ENCODE assay signal across 27 cellular contexts in the genomic region with DNA sequence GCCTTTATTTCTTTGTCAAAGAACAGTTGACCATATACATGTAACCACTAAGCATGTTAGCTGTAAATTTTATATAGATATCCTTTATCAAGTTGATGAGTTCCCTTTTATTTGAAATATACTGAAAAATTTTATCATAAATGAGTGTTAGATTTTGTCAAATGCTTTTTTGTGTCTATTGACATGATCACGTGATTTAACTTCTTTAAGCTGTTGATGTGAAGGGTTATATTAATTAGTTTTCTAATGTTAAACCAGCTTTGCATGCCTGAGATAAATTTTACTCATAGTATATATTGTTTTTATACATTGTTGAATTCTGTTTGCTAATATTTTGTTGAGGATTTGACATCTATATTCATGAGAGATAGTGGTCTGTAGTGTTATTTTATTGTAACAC.
"Had no signal": no experiment of that assay in that cellular context is flagged by ENCODE, and none has a peak within 500 bp of the region (broad histone marks: within the 10 kb centered on the region; RNA-seq: fewer than 3 reads in every experiment).

No MANE protein-coding gene starts in this region.

- H3K4me1 ChIP-seq: colonic mucosa, esophagus muscularis mucosa, esophagus squamous epithelium, foreskin keratinocyte, gastrocnemius medialis, gastroesophageal sphincter, heart left ventricle, heart right ventricle had no signal

- DNase-seq: colonic mucosa; cortex of kidney; dermis blood vessel endothelial cell; dorsolateral prefrontal cortex; effector CD4-positive, alpha-beta T cell; effector CD8-positive, alpha-beta T cell; effector memory CD4-positive, alpha-beta T cell; endodermal cell; erythroblast; esophagus squamous epithelium; foreskin fibroblast; foreskin keratinocyte; foreskin melanocyte; gastrocnemius medialis; glutamatergic neuron; head of caudate nucleus; heart left ventricle; heart right ventricle had no signal

- FAIRE-seq: colon, endometrium, frontal cortex had no signal

- H3K36me3 ChIP-seq: colonic mucosa, esophagus muscularis mucosa, esophagus squamous epithelium, gastrocnemius medialis, gastroesophageal sphincter, heart left ventricle, heart right ventricle had no signal

- H3K9me3 ChIP-seq: colonic mucosa, esophagus muscularis mucosa, esophagus squamous epithelium, gastrocnemius medialis, gastroesophageal sphincter, heart left ventricle, heart right ventricle had no signal

- H3K27ac ChIP-seq: colonic mucosa, coronary artery, dorsolateral prefrontal cortex, epithelial cell of prostate, esophagus muscularis mucosa, esophagus squamous epithelium, foreskin keratinocyte, gastrocnemius medialis, gastroesophageal sphincter, heart left ventricle, heart right ventricle had no signal

- H3K27ac Mint-ChIP-seq: dendritic cell treated with granulocyte-macrophage colony-stimulating factor and Interleukin-4, amounts not matched to agents 40 ng/mL and 50 ng/mL, for 4 days; endodermal cell had no signal

- ATAC-seq: esophagus mucosa, foreskin keratinocyte, gastrocnemius medialis, gastroesophageal sphincter, heart left ventricle, heart right ventricle had no signal

- H3K9me3 Mint-ChIP-seq: dendritic cell treated with granulocyte-macrophage colony-stimulating factor and Interleukin-4, amounts not matched to agents 40 ng/mL and 50 ng/mL, for 4 days had no signal

- H3K27me3 ChIP-seq: colonic mucosa, esophagus muscularis mucosa, esophagus squamous epithelium, foreskin keratinocyte, gastrocnemius medialis, gastroesophageal sphincter, heart right ventricle had no signal

- H3K27me3 Mint-ChIP-seq: dendritic cell treated with granulocyte-macrophage colony-stimulating factor and Interleukin-4, amounts not matched to agents 40 ng/mL and 50 ng/mL, for 4 days had no signal

- H3K4me3 Mint-ChIP-seq: dendritic cell treated with granulocyte-macrophage colony-stimulating factor and Interleukin-4, amounts not matched to agents 40 ng/mL and 50 ng/mL, for 4 days; endodermal cell had no signal

- H3K4me3 ChIP-seq: colonic mucosa, coronary artery, dorsolateral prefrontal cortex, esophagus muscularis mucosa, esophagus squamous epithelium, gastrocnemius medialis, gastroesophageal sphincter, heart left ventricle, heart right ventricle had no signal
